Comparison of ENCODE assay signal across 8 cellular contexts in the genomic region with DNA sequence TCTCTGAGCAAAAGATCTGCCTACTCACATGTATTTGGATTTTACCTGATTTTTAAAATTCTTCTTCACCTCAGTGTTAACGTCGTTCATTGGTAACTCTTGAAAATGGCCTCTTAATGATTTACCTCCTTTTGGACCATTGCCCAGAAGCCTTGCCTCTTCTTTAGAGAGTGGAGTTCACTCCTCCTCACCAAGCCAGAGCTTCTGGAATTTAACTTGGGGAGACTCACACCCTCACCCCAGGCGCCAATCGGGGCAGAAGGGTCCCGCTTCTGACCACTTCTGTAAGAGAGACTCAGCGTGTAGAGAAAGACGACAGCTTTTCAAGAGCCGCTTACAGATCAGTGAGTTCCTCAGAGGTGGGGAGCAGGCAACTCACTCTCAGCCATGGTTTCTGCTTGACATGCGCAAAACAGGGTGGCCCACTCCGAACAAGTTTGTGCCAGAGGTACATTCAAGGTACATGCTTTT. TPM values are rescaled to one million over a fixed set of nuclear protein-coding genes. Genes with fewer than 3 reads are reported as not detected.
DNase-seq lines count a peak whose midpoint lies in the region; ATAC-seq lines count a peak whose summit lies in the region.

No MANE protein-coding gene starts in this region.

- no peak overlapping the region for H3K27ac ChIP-seq in skin epidermis

- peak overlapping the region; percentile 69 for H3K4me3 ChIP-seq in H7 (ENCODE audit: insufficient read depth, low read depth, low read length)
- peak overlapping the region; percentile 76 for H3K4me3 ChIP-seq in iPS-11a (ENCODE audit: low read depth, low read length)
- peak overlapping the region in 4 of 7 experiments; percentile 12 to 22 (median 14) for H3K4me3 ChIP-seq in skin epidermis

- peaks cover 8% of the 10 kb centered on the region; the same call in 1 of the 2 replicates for H3K27me3 ChIP-seq in H7 (ENCODE audit: control insufficient read depth, insufficient read depth, low read length)

- H3K27me3 Mint-ChIP-seq in activated naive CD8-positive, alpha-beta T cell, result peaks cover 44% of the 10 kb centered on the region

- H3K36me3 ChIP-seq in H7 (replicated peaks; ENCODE audit: control insufficient read depth, insufficient read depth, low read length), result no peaks in the 10 kb centered on the region

- H3K4me1 Mint-ChIP-seq in activated naive CD8-positive, alpha-beta T cell (ENCODE audit: low read depth), result peaks cover 23% of the 10 kb centered on the region

- peak overlapping the region; percentile 61 for H3K4me3 Mint-ChIP-seq in activated naive CD8-positive, alpha-beta T cell

- no peaks in the 10 kb centered on the region for H3K36me3 Mint-ChIP-seq in activated naive CD8-positive, alpha-beta T cell

- no peaks in the 10 kb centered on the region for H3K9me3 Mint-ChIP-seq in activated naive CD8-positive, alpha-beta T cell (ENCODE audit: low read depth)

- DNase-seq in H7, result peak; percentile 52

- no peak for ATAC-seq in GM18511 (IDR thresholded peaks at IDR 0.05; ENCODE audit: unreplicated experiment)
- no peak for ATAC-seq in GM18498 (IDR thresholded peaks at IDR 0.05; ENCODE audit: unreplicated experiment)
- no peak for ATAC-seq in HG02623 (IDR thresholded peaks at IDR 0.05; ENCODE audit: unreplicated experiment)
- ATAC-seq in HG03175 (IDR thresholded peaks at IDR 0.05; ENCODE audit: unreplicated experiment), result no peak

- no peak overlapping the region for H3K27ac Mint-ChIP-seq in activated naive CD8-positive, alpha-beta T cell

RNA-seq across cellular contexts. Expression of a gene that starts 2.7 kb away (rescaled TPM):
- total RNA-seq in H7 (2014; rRNA removed; shearing (Covaris generic)), result 0.14 and 0.15 TPM in 2 replicates

RNA-seq across cellular contexts. Expression of a gene that starts 12.7 kb away (rescaled TPM):
- total RNA-seq in H7 (2014; rRNA removed; shearing (Covaris generic)), result 39.6 and 44.3 TPM in 2 replicates

RNA-seq across cellular contexts. Expression of a gene that starts 45.3 kb away (rescaled TPM):
- 17.4 and 23.9 TPM in 2 replicates for total RNA-seq in H7 (2014; rRNA removed; shearing (Covaris generic))

Comparison
In these comparisons a context has a peak if more than half of its experiments do, and no peak if none do; other contexts are left out.
1. H3K4me3 ChIP-seq: peak in every context shown above with its lines; median percentile 76 in iPS-11a; 69 in H7; 14 in skin epidermis.